In the genomic region with DNA sequence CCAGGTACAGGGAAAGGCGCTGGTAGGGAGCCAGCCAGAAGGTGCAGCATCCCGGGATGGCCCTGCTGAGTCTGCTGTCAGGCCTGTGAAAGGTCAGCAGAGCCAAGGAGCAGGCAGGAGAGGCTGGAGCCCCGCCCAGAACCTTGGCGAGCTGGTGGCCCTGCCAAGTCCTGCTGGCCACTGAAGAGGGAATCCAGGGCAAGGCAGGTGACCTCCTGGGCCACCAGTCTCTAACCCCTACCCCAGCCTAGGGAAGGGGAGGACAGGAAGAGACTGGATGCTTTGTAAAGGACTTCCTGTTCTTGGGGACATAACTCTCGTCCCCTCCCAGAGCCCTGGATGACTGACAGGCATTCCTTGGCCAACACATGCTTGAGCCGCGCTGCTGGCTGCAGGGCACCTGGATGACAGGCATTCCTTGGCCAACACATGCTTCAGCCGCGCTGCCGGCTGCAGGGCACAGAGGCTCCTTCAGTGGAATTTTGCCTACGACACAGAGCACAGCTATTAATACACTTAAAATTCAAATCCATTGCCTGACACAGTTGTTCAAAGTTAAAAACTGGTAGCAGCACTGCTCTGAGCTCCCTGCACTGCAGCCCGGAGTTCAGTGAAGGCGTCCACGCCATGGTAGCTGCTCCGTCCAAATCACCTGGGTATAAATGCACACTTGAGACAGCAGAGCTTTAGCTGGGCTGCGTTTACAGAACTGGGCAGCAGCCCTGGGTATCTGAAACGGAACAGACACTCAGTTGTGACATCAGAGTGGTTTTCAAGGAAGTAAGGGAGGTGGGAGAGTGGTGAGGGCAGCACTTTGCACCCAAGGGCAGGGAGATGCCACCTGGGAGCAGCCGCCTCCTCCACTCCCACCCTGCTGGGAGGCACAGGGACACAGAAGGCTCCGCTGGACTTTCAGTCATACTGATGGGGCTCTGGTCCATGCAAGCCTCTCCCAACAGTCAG, we compare ENCODE assay signal across 6 cellular contexts. TPM values are rescaled to one million over a fixed set of nuclear protein-coding genes. Genes with fewer than 3 reads are reported as not detected.
DNase-seq lines count a peak whose midpoint lies in the region; ATAC-seq and TF ChIP-seq lines count a peak whose summit lies in the region.

No MANE protein-coding gene starts in this region.

- H3K27ac ChIP-seq in HUES48 (ENCODE audit: low read depth, low read length), result no peak overlapping the region
- H3K27ac ChIP-seq in neural progenitor cell, result no peak overlapping the region

- H3K4me3 ChIP-seq in HUES48 (ENCODE audit: low read depth, low read length) (peak overlapping the region; percentile 91), neural progenitor cell (peak overlapping the region; percentile 99)

- H3K27me3 ChIP-seq in HUES48 (ENCODE audit: control insufficient read depth, insufficient read depth, low read length), result no peaks in the 10 kb centered on the region
- H3K27me3 ChIP-seq in neural progenitor cell, result no peaks in the 10 kb centered on the region

- H3K9me3 ChIP-seq in HUES48 (ENCODE audit: control insufficient read depth, insufficient read depth, low read length) (no peaks in the 10 kb centered on the region), neural progenitor cell (ENCODE audit: low read depth) (no peaks in the 10 kb centered on the region)

- no peak overlapping the region for H2AFZ ChIP-seq in neural progenitor cell (replicated peaks)

- H3K36me3 ChIP-seq in HUES48 (ENCODE audit: control insufficient read depth, insufficient read depth, low read length) (peaks cover 32% of the 10 kb centered on the region), neural progenitor cell (no peaks in the 10 kb centered on the region)

- H3K4me1 ChIP-seq in HUES48 (ENCODE audit: control insufficient read depth, insufficient read depth, low read length), result peaks cover 6% of the 10 kb centered on the region; the same call in 1 of the 2 replicates
- peaks cover 11% of the 10 kb centered on the region for H3K4me1 ChIP-seq in neural progenitor cell

- no peak for DNase-seq in activated naive CD8-positive, alpha-beta T cell treated with anti-CD3 and anti-CD28 coated beads, Interleukin-2, amount 50 U/mL, for 24 hours
- DNase-seq in neural progenitor cell (ENCODE audit: low spot score), result no peak

- peak overlapping the region; percentile 53 for H3K27ac Mint-ChIP-seq in activated naive CD8-positive, alpha-beta T cell treated with anti-CD3 and anti-CD28 coated beads, Interleukin-2, amount 50 U/mL, for 24 hours
- no peak overlapping the region for H3K27ac Mint-ChIP-seq in neural progenitor cell

- peaks cover 32% of the 10 kb centered on the region for H3K79me2 ChIP-seq in neural progenitor cell (ENCODE audit: low read depth)

- H3F3A ChIP-seq in neural progenitor cell (ENCODE audit: low read depth), result peaks cover 47% of the 10 kb centered on the region

- H3K4me3 Mint-ChIP-seq in activated naive CD8-positive, alpha-beta T cell treated with anti-CD3 and anti-CD28 coated beads, Interleukin-2, amount 50 U/mL, for 24 hours, result peak overlapping the region; percentile 83
- H3K4me3 Mint-ChIP-seq in neural progenitor cell, result peak overlapping the region; percentile 87

- TF ChIP-seq CTCF in neural progenitor cell (IDR thresholded peaks at IDR 0.05), result no peak

- H3K4me1 Mint-ChIP-seq in activated naive CD8-positive, alpha-beta T cell treated with anti-CD3 and anti-CD28 coated beads, Interleukin-2, amount 50 U/mL, for 24 hours, result peaks cover 28% of the 10 kb centered on the region
- H3K4me1 Mint-ChIP-seq in neural progenitor cell, result peaks cover 21% of the 10 kb centered on the region

- peaks cover 41% of the 10 kb centered on the region for H4K20me1 ChIP-seq in neural progenitor cell (ENCODE audit: low read depth)

- H3K9ac ChIP-seq in HUES48 (ENCODE audit: low read depth, low read length), result no peak overlapping the region
- peak overlapping the region; percentile 92 for H3K9ac ChIP-seq in neural progenitor cell

- peak overlapping the region; percentile 93 for H3K4me2 ChIP-seq in neural progenitor cell

- no peak for ATAC-seq in activated naive CD8-positive, alpha-beta T cell treated with anti-CD3 and anti-CD28 coated beads, Interleukin-2, amount 50 U/mL, for 24 hours
- ATAC-seq in HG02610 (IDR thresholded peaks at IDR 0.05; ENCODE audit: unreplicated experiment) (no peak), GM18873 (IDR thresholded peaks at IDR 0.05; ENCODE audit: low FRiP score, unreplicated experiment) (no peak), GM18867 (IDR thresholded peaks at IDR 0.05; ENCODE audit: unreplicated experiment) (no peak)

- no peaks in the 10 kb centered on the region for H3K9me3 Mint-ChIP-seq in activated naive CD8-positive, alpha-beta T cell treated with anti-CD3 and anti-CD28 coated beads, Interleukin-2, amount 50 U/mL, for 24 hours
- no peaks in the 10 kb centered on the region for H3K9me3 Mint-ChIP-seq in neural progenitor cell

- peaks cover 27% of the 10 kb centered on the region for H3K36me3 Mint-ChIP-seq in activated naive CD8-positive, alpha-beta T cell treated with anti-CD3 and anti-CD28 coated beads, Interleukin-2, amount 50 U/mL, for 24 hours (ENCODE audit: low read depth)
- peaks cover 5% of the 10 kb centered on the region for H3K36me3 Mint-ChIP-seq in neural progenitor cell

- H3K27me3 Mint-ChIP-seq in activated naive CD8-positive, alpha-beta T cell treated with anti-CD3 and anti-CD28 coated beads, Interleukin-2, amount 50 U/mL, for 24 hours, result no peaks in the 10 kb centered on the region
- peaks cover 8% of the 10 kb centered on the region for H3K27me3 Mint-ChIP-seq in neural progenitor cell (ENCODE audit: insufficient read depth, low read depth)

RNA-seq across cellular contexts. Expression of a gene that starts 2.0 kb away (rescaled TPM):
- 5.2 and 14.5 TPM in 2 replicates for total RNA-seq in neural progenitor cell (ENCODE audit: low replicate concordance)

RNA-seq across cellular contexts. Expression of a gene that starts 2.0 kb away (rescaled TPM):
- 13.3 and 42.9 TPM in 2 replicates for total RNA-seq in neural progenitor cell (ENCODE audit: low replicate concordance)

RNA-seq across cellular contexts. Expression of a gene that starts 7.4 kb away (rescaled TPM):
- total RNA-seq in neural progenitor cell (ENCODE audit: low replicate concordance), result 24.9 and 89.0 TPM in 2 replicates

RNA-seq across cellular contexts. Expression of a gene that starts 10.7 kb away (rescaled TPM):
- total RNA-seq in neural progenitor cell (ENCODE audit: low replicate concordance), result 7.4 and 37.7 TPM in 2 replicates

RNA-seq across cellular contexts. Expression of a gene that starts 16.2 kb away (rescaled TPM):
- 1.6 and 9.0 TPM in 2 replicates for total RNA-seq in neural progenitor cell (ENCODE audit: low replicate concordance)
